8 cellular contexts compared by ENCODE assay signal in genomic region chr11:79438631-79439429, GRCh38. TPM values are rescaled to one million over a fixed set of nuclear protein-coding genes. Genes with fewer than 3 reads are reported as not detected.
A peak's percentile ranks its signal among the peaks of the same experiment; 100 is the strongest.
DNase-seq lines count a peak whose midpoint lies in the region; ATAC-seq, FAIRE-seq and TF ChIP-seq lines count a peak whose summit lies in the region.

No MANE protein-coding gene starts in this region.

- no peaks in the 10 kb centered on the region for H3K27me3 ChIP-seq in ascending aorta
- H3K27me3 ChIP-seq in iPS-20b (ENCODE audit: insufficient read depth, low read length) = peaks cover 96% of the 10 kb centered on the region
- H3K27me3 ChIP-seq in testis = no peaks in the 10 kb centered on the region

- no peaks in the 10 kb centered on the region for H3K9me3 Mint-ChIP-seq in activated CD4-positive, alpha-beta T cell treated with anti-CD3 and anti-CD28 coated beads for 36 hours (ENCODE audit: low read depth)

- POLR2A ChIA-PET in activated CD4-positive, alpha-beta T cell treated with anti-CD3 and anti-CD28 coated beads for 36 hours (lab: Charles Lee) = no interaction called here

- CTCF ChIA-PET in activated CD4-positive, alpha-beta T cell treated with anti-CD3 and anti-CD28 coated beads for 36 hours (lab: Charles Lee) = no interaction called here

- peaks cover 15% of the 10 kb centered on the region for H3K4me1 Mint-ChIP-seq in activated CD4-positive, alpha-beta T cell treated with anti-CD3 and anti-CD28 coated beads for 36 hours

- H3K27ac ChIP-seq in ascending aorta = peak overlapping the region; percentile 87 to 89
- H3K27ac ChIP-seq in iPS-20b (ENCODE audit: low read length) = no peak overlapping the region
- peak overlapping the region in 1 of 2 donors; percentile 51 for H3K27ac ChIP-seq in testis

- no peaks in the 10 kb centered on the region for H3K36me3 Mint-ChIP-seq in activated CD4-positive, alpha-beta T cell treated with anti-CD3 and anti-CD28 coated beads for 36 hours (ENCODE audit: low read depth)

- no peak overlapping the region for H3K27ac Mint-ChIP-seq in activated CD4-positive, alpha-beta T cell treated with anti-CD3 and anti-CD28 coated beads for 36 hours

- H3K4me1 ChIP-seq in ascending aorta (peaks cover 0 to 8% of the 10 kb centered on the region in 2 donors), iPS-20b (ENCODE audit: insufficient read depth, low read length) (peaks cover 11% of the 10 kb centered on the region; the same call in 1 of the 2 replicates), testis (peaks cover 6% of the 10 kb centered on the region)

- H3K9me3 ChIP-seq in ascending aorta (no peaks in the 10 kb centered on the region), iPS-20b (ENCODE audit: insufficient read depth, low read depth, low read length) (no peaks in the 10 kb centered on the region), testis (no peaks in the 10 kb centered on the region)

- no peaks in the 10 kb centered on the region for H3K36me3 ChIP-seq in ascending aorta
- no peaks in the 10 kb centered on the region for H3K36me3 ChIP-seq in iPS-20b (ENCODE audit: insufficient read depth, low read depth, low read length)
- H3K36me3 ChIP-seq in testis (ENCODE audit: low read depth, missing control alignments) = no peaks in the 10 kb centered on the region

- DNase-seq in activated CD4-positive, alpha-beta T cell treated with anti-CD3 and anti-CD28 coated beads for 36 hours = peak; percentile 14
- no peak for DNase-seq in activated CD4-positive, alpha-beta T cell treated with anti-CD3 and anti-CD28 coated beads for 4 hours
- peak in 1 of 2 donors; percentile 64 for DNase-seq in ascending aorta (ENCODE audit: low spot score in 2 of 2)
- peak; percentile 44 for DNase-seq in testis
- no peak for DNase-seq in SIG-M5 (lab: John Stamatoyannopoulos, UW)
- no peak for DNase-seq in GM19239 (ENCODE audit: insufficient read length, low spot score)

- H3K4me3 ChIP-seq in ascending aorta (peak overlapping the region; percentile 71 to 73), iPS-20b (ENCODE audit: low read length) (peak overlapping the region; percentile 74), testis (peak overlapping the region; percentile 16 to 55)

- intact Hi-C loops in activated CD4-positive, alpha-beta T cell treated with anti-CD3 and anti-CD28 coated beads for 36 hours (cut with DNase I, micrococcal nuclease) = no loop called here
- intact Hi-C loops in ascending aorta (cut with DNase I) = loop anchor here (5.0 to 10.0 kb wide), 5 partner anchors 197 to 742 kb away; no protein-coding TSS in a partner anchor
- intact Hi-C loops in testis (cut with DNase I; ENCODE audit: low total_unique reads) = no loop called here

- ATAC-seq in activated CD4-positive, alpha-beta T cell treated with anti-CD3 and anti-CD28 coated beads for 36 hours = no peak
- no peak for ATAC-seq in GM19328 (IDR thresholded peaks at IDR 0.05; ENCODE audit: unreplicated experiment)

- TF ChIP-seq POLR2A in testis (IDR thresholded peaks at IDR 0.05) = no peak

- TF ChIP-seq CTCF in ascending aorta (IDR thresholded peaks at IDR 0.05) (no peak), testis (IDR thresholded peaks at IDR 0.05) (no peak)

- FAIRE-seq in GM19239 (lab: Jason Lieb, UNC) = no peak

- H3K4me3 Mint-ChIP-seq in activated CD4-positive, alpha-beta T cell treated with anti-CD3 and anti-CD28 coated beads for 36 hours = no peak overlapping the region

- H3K9ac ChIP-seq in iPS-20b (ENCODE audit: low read depth, low read length) = peak overlapping the region; percentile 65; the same call in 1 of the 2 replicates

- H3K27me3 Mint-ChIP-seq in activated CD4-positive, alpha-beta T cell treated with anti-CD3 and anti-CD28 coated beads for 36 hours = peaks cover 64% of the 10 kb centered on the region

- WGBS in testis, 2 donors = 1 to 2% methylated on average over 32 to 33 of the region's 43 CpGs

RNA-seq across cellular contexts. Expression of gene TENM4, which starts 2.0 kb away (rescaled TPM):
- total RNA-seq in activated CD4-positive, alpha-beta T cell treated with anti-CD3 and anti-CD28 coated beads for 36 hours = not detected
- total RNA-seq in ascending aorta (11.9 TPM), testis (10 to 100 TPM; 11.4 to 17.9 TPM)
- polyA plus RNA-seq in testis (ENCODE audit: insufficient read depth, low read depth, low replicate concordance) = 10.6 TPM

Comparison
In these comparisons a context has a peak if more than half of its experiments do, and no peak if none do; other contexts are left out.
1. DNase-seq: peak in activated CD4-positive, alpha-beta T cell treated with anti-CD3 and anti-CD28 coated beads for 36 hours (single experiment) and testis (single experiment); none in activated CD4-positive, alpha-beta T cell treated with anti-CD3 and anti-CD28 coated beads for 4 hours (0 of 2), SIG-M5 (single experiment) and GM19239 (single experiment).
2. RNA of gene TENM4, which starts 2.0 kb away (total RNA-seq): 11.4 to 17.9 TPM in testis and 11.9 TPM in ascending aorta (single experiment); not detected in activated CD4-positive, alpha-beta T cell treated with anti-CD3 and anti-CD28 coated beads for 36 hours; every median in the first group is over 10 times any median in the second.
3. Peak in every context shown above with its lines, with median percentiles within 50 percentile points of each other: H3K4me3 ChIP-seq.